In the genomic region with DNA sequence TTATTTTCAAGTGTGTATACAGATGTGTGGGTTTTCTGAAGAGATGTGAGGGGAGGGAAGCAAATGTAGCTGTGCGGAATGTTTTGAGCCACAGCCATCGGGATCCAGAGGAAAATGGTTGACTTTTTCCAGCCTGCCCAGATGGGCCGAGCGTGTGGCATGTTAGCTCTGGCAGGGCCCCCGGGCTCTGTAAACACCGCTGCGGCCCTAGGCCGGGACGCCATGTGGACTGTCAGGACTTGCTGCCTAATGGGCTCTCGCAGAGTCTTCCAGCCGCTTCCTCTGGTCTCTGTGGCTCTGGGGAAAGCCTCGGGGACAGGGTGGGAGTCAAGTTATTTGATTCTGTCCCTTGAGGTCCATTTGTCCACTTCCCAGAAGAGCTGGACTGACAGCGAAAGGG, we compare ENCODE assay signal across 1 cellular context.
TF ChIP-seq lines count a peak whose summit lies in the region.

No MANE protein-coding gene starts in this region.

TF ChIP-seq in HepG2, 621 proteins besides CTCF, POLR2A, EP300 and RAD21 (continued from another document):
- TF ChIP-seq ZIK1 (CRISPR knock-in tag; IDR thresholded peaks at IDR 0.05; ENCODE audit: borderline replicate concordance, low read depth): no peak
- no peak for TF ChIP-seq KMT2B (CRISPR knock-in tag; IDR thresholded peaks at IDR 0.05)
- no peak for TF ChIP-seq KDM5A (IDR thresholded peaks at IDR 0.05; ENCODE audit: borderline replicate concordance, low read length)
- TF ChIP-seq, protein P1, sequence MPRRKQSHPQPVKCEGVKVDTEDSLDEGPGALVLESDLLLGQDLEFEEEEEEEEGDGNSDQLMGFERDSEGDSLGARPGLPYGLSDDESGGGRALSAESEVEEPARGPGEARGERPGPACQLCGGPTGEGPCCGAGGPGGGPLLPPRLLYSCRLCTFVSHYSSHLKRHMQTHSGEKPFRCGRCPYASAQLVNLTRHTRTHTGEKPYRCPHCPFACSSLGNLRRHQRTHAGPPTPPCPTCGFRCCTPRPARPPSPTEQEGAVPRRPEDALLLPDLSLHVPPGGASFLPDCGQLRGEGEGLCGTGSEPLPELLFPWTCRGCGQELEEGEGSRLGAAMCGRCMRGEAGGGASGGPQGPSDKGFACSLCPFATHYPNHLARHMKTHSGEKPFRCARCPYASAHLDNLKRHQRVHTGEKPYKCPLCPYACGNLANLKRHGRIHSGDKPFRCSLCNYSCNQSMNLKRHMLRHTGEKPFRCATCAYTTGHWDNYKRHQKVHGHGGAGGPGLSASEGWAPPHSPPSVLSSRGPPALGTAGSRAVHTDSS (CRISPR knock-in tag; conservative IDR thresholded peaks at IDR 0.05): no peak
- TF ChIP-seq HCFC1 (IDR thresholded peaks at IDR 0.05; ENCODE audit: low read depth, low read length): no peak
- no peak for TF ChIP-seq ZNF879 (CRISPR knock-in tag; IDR thresholded peaks at IDR 0.05)
